Comparison of ENCODE assay signal across 1 cellular context in the genomic region with DNA sequence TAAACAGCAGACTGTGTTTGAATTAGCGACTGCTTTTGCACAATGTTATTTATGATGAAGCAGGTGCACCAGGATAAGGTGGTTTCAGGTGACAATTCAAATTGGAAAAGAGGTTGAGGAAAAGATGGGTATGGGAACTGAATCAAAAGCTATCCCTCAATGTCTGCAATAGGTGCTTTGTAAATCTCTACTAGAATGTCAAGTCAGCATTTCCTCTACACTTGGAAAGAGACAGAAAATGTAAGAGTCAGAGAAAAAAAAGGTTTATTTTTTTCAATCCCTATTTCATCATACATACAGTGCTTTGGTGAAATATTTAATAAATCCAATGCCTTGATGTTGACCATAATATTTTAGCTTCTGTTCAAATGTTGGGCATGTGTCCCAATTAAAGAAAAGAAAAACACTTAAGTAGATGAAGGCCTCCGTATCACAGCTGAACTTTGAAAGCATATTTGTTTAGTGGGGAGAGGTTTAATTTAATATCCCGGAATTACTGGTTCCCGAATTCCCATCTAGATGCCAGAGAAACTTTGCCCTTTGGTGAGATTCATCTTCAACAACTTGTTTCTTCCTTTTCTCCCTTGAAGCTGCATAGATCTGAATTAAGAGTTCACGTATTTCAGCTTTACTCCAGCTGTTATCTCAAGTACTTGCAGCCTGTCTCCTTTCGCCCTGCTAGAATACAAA.
TF ChIP-seq lines count a peak whose summit lies in the region.

No MANE protein-coding gene starts in this region.

TF ChIP-seq in K562, 482 proteins besides CTCF, POLR2A, EP300 and RAD21 (continued from another document):
- TF ChIP-seq, protein P1, sequence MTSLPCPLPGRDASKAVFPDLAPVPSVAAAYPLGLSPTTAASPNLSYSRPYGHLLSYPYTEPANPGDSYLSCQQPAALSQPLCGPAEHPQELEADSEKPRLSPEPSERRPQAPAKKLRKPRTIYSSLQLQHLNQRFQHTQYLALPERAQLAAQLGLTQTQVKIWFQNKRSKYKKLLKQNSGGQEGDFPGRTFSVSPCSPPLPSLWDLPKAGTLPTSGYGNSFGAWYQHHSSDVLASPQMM (CRISPR knock-in tag; IDR thresholded peaks at IDR 0.05): no peak
- no peak for TF ChIP-seq CC2D1A (IDR thresholded peaks at IDR 0.05)
- peak; percentile 96 for TF ChIP-seq MAFK (IDR thresholded peaks at IDR 0.05; ENCODE audit: low read length)
- TF ChIP-seq, protein P2, sequence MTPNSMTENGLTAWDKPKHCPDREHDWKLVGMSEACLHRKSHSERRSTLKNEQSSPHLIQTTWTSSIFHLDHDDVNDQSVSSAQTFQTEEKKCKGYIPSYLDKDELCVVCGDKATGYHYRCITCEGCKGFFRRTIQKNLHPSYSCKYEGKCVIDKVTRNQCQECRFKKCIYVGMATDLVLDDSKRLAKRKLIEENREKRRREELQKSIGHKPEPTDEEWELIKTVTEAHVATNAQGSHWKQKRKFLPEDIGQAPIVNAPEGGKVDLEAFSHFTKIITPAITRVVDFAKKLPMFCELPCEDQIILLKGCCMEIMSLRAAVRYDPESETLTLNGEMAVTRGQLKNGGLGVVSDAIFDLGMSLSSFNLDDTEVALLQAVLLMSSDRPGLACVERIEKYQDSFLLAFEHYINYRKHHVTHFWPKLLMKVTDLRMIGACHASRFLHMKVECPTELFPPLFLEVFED (CRISPR knock-in tag; conservative IDR thresholded peaks at IDR 0.05): no peak
- TF ChIP-seq, protein P3, sequence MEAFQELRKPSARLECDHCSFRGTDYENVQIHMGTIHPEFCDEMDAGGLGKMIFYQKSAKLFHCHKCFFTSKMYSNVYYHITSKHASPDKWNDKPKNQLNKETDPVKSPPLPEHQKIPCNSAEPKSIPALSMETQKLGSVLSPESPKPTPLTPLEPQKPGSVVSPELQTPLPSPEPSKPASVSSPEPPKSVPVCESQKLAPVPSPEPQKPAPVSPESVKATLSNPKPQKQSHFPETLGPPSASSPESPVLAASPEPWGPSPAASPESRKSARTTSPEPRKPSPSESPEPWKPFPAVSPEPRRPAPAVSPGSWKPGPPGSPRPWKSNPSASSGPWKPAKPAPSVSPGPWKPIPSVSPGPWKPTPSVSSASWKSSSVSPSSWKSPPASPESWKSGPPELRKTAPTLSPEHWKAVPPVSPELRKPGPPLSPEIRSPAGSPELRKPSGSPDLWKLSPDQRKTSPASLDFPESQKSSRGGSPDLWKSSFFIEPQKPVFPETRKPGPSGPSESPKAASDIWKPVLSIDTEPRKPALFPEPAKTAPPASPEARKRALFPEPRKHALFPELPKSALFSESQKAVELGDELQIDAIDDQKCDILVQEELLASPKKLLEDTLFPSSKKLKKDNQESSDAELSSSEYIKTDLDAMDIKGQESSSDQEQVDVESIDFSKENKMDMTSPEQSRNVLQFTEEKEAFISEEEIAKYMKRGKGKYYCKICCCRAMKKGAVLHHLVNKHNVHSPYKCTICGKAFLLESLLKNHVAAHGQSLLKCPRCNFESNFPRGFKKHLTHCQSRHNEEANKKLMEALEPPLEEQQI (IDR thresholded peaks at IDR 0.05): no peak
- peak; percentile 94 for TF ChIP-seq ZNF316 (IDR thresholded peaks at IDR 0.05)
- peak; percentile 96 for TF ChIP-seq MAFF (IDR thresholded peaks at IDR 0.05; ENCODE audit: low read length)
- TF ChIP-seq DACH1 (IDR thresholded peaks at IDR 0.05; ENCODE audit: partially characterized antibody): no peak
- peak; percentile 90 for TF ChIP-seq MAFG (tag; conservative IDR thresholded peaks at IDR 0.05)
- no peak for TF ChIP-seq EHMT2 (IDR thresholded peaks at IDR 0.05)
- no peak for TF ChIP-seq HDAC6 (IDR thresholded peaks at IDR 0.05; ENCODE audit: low read depth, low read length)
